23 cellular contexts compared by ENCODE assay signal in the genomic region with DNA sequence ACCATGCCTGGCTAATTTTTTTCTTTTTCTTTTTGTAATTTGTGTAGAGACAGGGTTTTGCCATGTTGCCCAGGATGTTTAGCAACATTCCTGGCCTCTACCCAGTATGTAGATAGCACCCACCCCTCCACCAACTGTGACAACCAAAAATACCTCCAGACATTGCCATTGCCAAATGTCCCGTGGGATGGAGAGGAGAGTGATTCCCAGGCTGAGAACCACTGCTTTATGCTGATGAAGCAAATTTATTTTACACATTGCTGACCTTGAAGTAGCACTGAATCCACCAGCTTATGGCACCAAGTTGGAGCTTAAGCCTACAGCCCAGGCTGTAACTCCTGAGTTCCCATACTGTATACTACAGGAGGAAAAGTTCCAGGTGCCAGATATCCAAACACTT. TPM values are rescaled to one million over a fixed set of nuclear protein-coding genes. Genes with fewer than 3 reads are reported as not detected.
"Had no signal": no experiment of that assay in that cellular context is flagged by ENCODE, and none has a peak within 500 bp of the region (broad histone marks: within the 10 kb centered on the region; RNA-seq: fewer than 3 reads in every experiment).

No MANE protein-coding gene starts in this region.

- H3K9me3 ChIP-seq: neutrophil, psoas muscle, spleen, suprapubic skin, thoracic aorta, tibial artery, uterus had no signal

- H3K9ac ChIP-seq: neural progenitor cell, parathyroid adenoma had no signal

- H3K27me3 ChIP-seq: neutrophil, spleen, suprapubic skin, tibial artery, uterus had no signal

- H2AFZ ChIP-seq: neural progenitor cell, parathyroid adenoma had no signal

- DNase-seq: hypothalamus; mesendoderm; naive B cell; natural killer cell; nephron progenitor cell; occipital lobe; psoas muscle; small intestine; spleen; stimulated activated CD4-positive, alpha-beta T cell treated with anti-CD3 and anti-CD28 coated beads, Interleukin-4, amount 100 ng/mL, for 24 hours; stimulated activated naive CD4-positive, alpha-beta T cell; tibial artery; uterus had no signal

- H3K27ac ChIP-seq: neural progenitor cell, neutrophil, parathyroid adenoma, psoas muscle, spleen, suprapubic skin, thoracic aorta, tibial artery, uterus had no signal

- ATAC-seq: natural killer cell; psoas muscle; sciatic nerve; stimulated activated effector memory CD8-positive, alpha-beta T cell treated with anti-CD3 and anti-CD28 coated beads, Interleukin-12 subunit alpha, Interleukin-12 subunit beta, amount 100 ng/mL, for 72 hours had no signal

- H3K79me2 ChIP-seq: parathyroid adenoma had no signal

- H3K4me2 ChIP-seq: neural progenitor cell had no signal

- FAIRE-seq: small intestine had no signal

- H3K4me3 ChIP-seq: lung, neural progenitor cell, psoas muscle, spleen, suprapubic skin, thoracic aorta, tibial artery, uterus had no signal

- H3K36me3 ChIP-seq: neural progenitor cell, neutrophil, spleen, suprapubic skin, thoracic aorta, tibial artery, uterus had no signal

- H3K4me1 ChIP-seq: neural progenitor cell, parathyroid adenoma, psoas muscle, spleen, suprapubic skin, tibial artery, uterus had no signal

RNA-seq across cellular contexts. Expression of a gene that starts 58.5 kb away (rescaled TPM):
- total RNA-seq: kidney epithelial cell, mesothelial cell of epicardium had no signal
